In the genomic region with DNA sequence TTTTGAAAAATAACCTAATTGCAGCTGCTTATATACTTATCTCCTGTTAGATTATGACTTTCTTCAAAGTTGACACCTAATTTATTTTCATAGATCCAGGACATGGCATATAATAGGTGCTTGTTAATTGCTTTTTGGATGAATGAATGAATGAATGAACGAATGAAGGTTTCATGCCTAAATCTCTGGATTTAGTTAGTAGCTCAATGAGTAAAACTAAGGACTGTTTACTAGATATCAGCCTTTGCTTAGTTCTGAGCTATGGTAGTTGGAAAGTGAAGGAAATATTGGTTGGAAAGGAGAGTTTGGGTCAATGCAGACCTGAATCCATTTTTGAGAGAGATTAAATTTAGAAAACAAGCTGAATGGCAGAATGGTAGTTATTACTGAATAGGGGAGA, we compare ENCODE assay signal across 30 cellular contexts.
DNase-seq lines count a peak whose midpoint lies in the region; ATAC-seq, FAIRE-seq and TF ChIP-seq lines count a peak whose summit lies in the region.
"Had no signal": no experiment of that assay in that cellular context is flagged by ENCODE, and none has a peak within 500 bp of the region (broad histone marks: within the 10 kb centered on the region; RNA-seq: fewer than 3 reads in every experiment).

No MANE protein-coding gene starts in this region.

- no peaks in the 10 kb centered on the region for H3K4me1 ChIP-seq in GM12878 (ENCODE audit: control insufficient read depth, insufficient read depth, low read length)
- H3K4me1 ChIP-seq in K562 (replicated peaks in 1 of 2; ENCODE audit: control insufficient read depth in 2 of 2, insufficient read depth in 2 of 2, low read length in 2 of 2), result no peaks in the 10 kb centered on the region
- H3K4me1 ChIP-seq: A549; BE2C; BLaER1; BLaER1 treated with 17β-estradiol and CSF1 and Interleukin-3, amounts not matched to agents 10 nM and 100 nM; Caco-2 had no signal

- FAIRE-seq in GM12878 (lab: Jason Lieb, UNC) (no peak), K562 (lab: Jason Lieb, UNC) (no peak)
- FAIRE-seq: A549, D721Med had no signal

- 0% methylated on average over 1 of the region's 1 CpG for WGBS in GM12878 (ENCODE audit: insufficient coverage, insufficient replicate concordance, low lambda C conversion rate, missing lambda C conversion rate)
- WGBS in K562 (ENCODE audit: insufficient coverage, low coverage, missing lambda C conversion rate), result 27% methylated on average over 1 of the region's 1 CpG

- H3K9ac ChIP-seq in GM12878 (ENCODE audit: control insufficient read depth, insufficient read depth, low read length) (no peak overlapping the region), K562 (ENCODE audit: insufficient read depth in 1 of 2, low read depth in 2 of 2, low read length in 2 of 2) (no peak overlapping the region)
- H3K9ac ChIP-seq: BLaER1; BLaER1 treated with 17β-estradiol and CSF1 and Interleukin-3, amounts not matched to agents 10 nM and 100 nM had no signal

- RAD21 ChIA-PET in GM12878 (lab: Charles Lee; ENCODE audit: unreplicated experiment), result no interaction called here

- H2AFZ ChIP-seq in GM12878 (ENCODE audit: control insufficient read depth, low read depth, low read length) (no peak overlapping the region), K562 (ENCODE audit: low read depth, low read length) (no peak overlapping the region; the same call in 1 of the 2 replicates)

- H3K4me3 ChIP-seq in GM12878, result no peak overlapping the region
- no peak overlapping the region for H3K4me3 ChIP-seq in K562
- H3K4me3 ChIP-seq: A549; BLaER1; BLaER1 treated with 17β-estradiol and CSF1 and Interleukin-3, amounts not matched to agents 10 nM and 100 nM had no signal

- TF ChIP-seq CTCF in GM12878 (IDR thresholded peaks at IDR 0.05 in 2 of 3, conservative IDR thresholded peaks at IDR 0.05 in 1 of 3; ENCODE audit: control insufficient read depth in 2 of 3, extremely low read depth in 1 of 3, insufficient read depth in 1 of 3, low read depth in 3 of 3, low read length in 3 of 3) (no peak), K562 (IDR thresholded peaks at IDR 0.05 in 2 of 3, conservative IDR thresholded peaks at IDR 0.05 in 1 of 3; ENCODE audit: insufficient read depth in 2 of 3, low read depth in 1 of 3, low read length in 3 of 3) (no peak), GM13977 (IDR thresholded peaks at IDR 0.05; ENCODE audit: extremely low read depth, insufficient read depth, missing control alignments) (no peak)

- ATAC-seq in GM12878, result no peak
- ATAC-seq in K562, result no peak
- no peak for ATAC-seq in Right ventricle myocardium inferior
- ATAC-seq: A549; CD8-positive, alpha-beta T cell had no signal

- H4K20me1 ChIP-seq in GM12878 (ENCODE audit: control insufficient read depth, insufficient read depth) (no peaks in the 10 kb centered on the region), K562 (replicated peaks; ENCODE audit: control insufficient read depth, insufficient read depth, low read length) (no peaks in the 10 kb centered on the region)
- H4K20me1 ChIP-seq: BLaER1; BLaER1 treated with 17β-estradiol and CSF1 and Interleukin-3, amounts not matched to agents 10 nM and 100 nM had no signal

- no peak for TF ChIP-seq POLR2A in GM12878 (IDR thresholded peaks at IDR 0.05; ENCODE audit: low read depth, low read length)
- no peak for TF ChIP-seq POLR2A in K562 (conservative IDR thresholded peaks at IDR 0.05)

- H3K4me2 ChIP-seq in GM12878 (ENCODE audit: control insufficient read depth, insufficient read depth) (no peak overlapping the region), K562 (ENCODE audit: insufficient read depth, low read length) (no peak overlapping the region)
- H3K4me2 ChIP-seq: A549; BLaER1; BLaER1 treated with 17β-estradiol and CSF1 and Interleukin-3, amounts not matched to agents 10 nM and 100 nM had no signal

- TF ChIP-seq EP300 in GM12878 (IDR thresholded peaks at IDR 0.05; ENCODE audit: borderline replicate concordance in 1 of 2, control insufficient read depth in 1 of 2, low read depth in 2 of 2, low read length in 2 of 2), result no peak
- TF ChIP-seq EP300 in K562 (IDR thresholded peaks at IDR 0.05; ENCODE audit: low read length), result no peak

- in situ Hi-C loops in GM12878 (cut with MboI), result loop anchor here (25.0 kb wide), 1 partner anchor 1141 kb away; no protein-coding TSS in a partner anchor
- in situ Hi-C loops in K562 (cut with MboI), result no loop called here
- in situ Hi-C loops in GM13977 (cut with MboI; ENCODE audit: low pct_unique_long_range_greater_than_20kb, low sequenced_read_pairs, unreplicated experiment), result no loop called here

- H3K79me2 ChIP-seq in GM12878 (ENCODE audit: control insufficient read depth, insufficient read depth, low read length) (no peaks in the 10 kb centered on the region), K562 (ENCODE audit: control insufficient read depth, insufficient read depth, low read length) (no peaks in the 10 kb centered on the region)

- CTCF ChIA-PET in GM12878 (lab: Yijun Ruan, JAX), result interaction anchor here (0.6 kb wide), 1 partner anchor 95 kb away, joined by 3 read pairs; no protein-coding TSS in a partner anchor
- CTCF ChIA-PET in K562 (lab: Yijun Ruan, JAX; ENCODE audit: low intra/inter-chr PET ratio), result no interaction called here

- no peaks in the 10 kb centered on the region for H3K9me3 ChIP-seq in GM12878 (replicated peaks; ENCODE audit: control insufficient read depth, insufficient read depth, low read length)
- no peaks in the 10 kb centered on the region for H3K9me3 ChIP-seq in K562 (replicated peaks; ENCODE audit: control insufficient read depth, insufficient read depth, low read depth, low read length)
- H3K9me3 ChIP-seq: A549, BE2C, BLaER1, Caco-2 had no signal

- BruUV-seq in GM12878 (replicated peaks; lab: Mats Ljungman, UMichigan) (no TSS peak), K562 (replicated peaks; lab: Mats Ljungman, UMichigan) (no TSS peak)

- POLR2A ChIA-PET in GM12878 (lab: Charles Lee), result no interaction called here
- POLR2A ChIA-PET in K562 (lab: Yijun Ruan, JAX), result no interaction called here

- H3K27ac ChIP-seq in GM12878 (ENCODE audit: control insufficient read depth, insufficient read depth) (no peak overlapping the region), K562 (ENCODE audit: extremely low read depth, low read depth, low read length) (no peak overlapping the region)
- H3K27ac ChIP-seq: 22Rv1; A549; BLaER1; BLaER1 treated with 17β-estradiol and CSF1 and Interleukin-3, amounts not matched to agents 10 nM and 100 nM; C4-2B had no signal

- TF ChIP-seq RAD21 in GM12878 (IDR thresholded peaks at IDR 0.05; ENCODE audit: insufficient read depth, low read depth, low read length) (no peak), K562 (CRISPR knock-in tag; conservative IDR thresholded peaks at IDR 0.05 in 1 of 2, IDR thresholded peaks at IDR 0.05 in 1 of 2) (no peak)

- H3K27me3 ChIP-seq in GM12878 (replicated peaks in 1 of 2; ENCODE audit: control insufficient read depth in 2 of 2, insufficient read depth in 2 of 2, low read length in 1 of 2) (no peaks in the 10 kb centered on the region), K562 (ENCODE audit: control insufficient read depth in 2 of 2, insufficient read depth in 2 of 2, low read length in 2 of 2) (no peaks in the 10 kb centered on the region)
- H3K27me3 ChIP-seq: BE2C; BLaER1; BLaER1 treated with 17β-estradiol and CSF1 and Interleukin-3, amounts not matched to agents 10 nM and 100 nM had no signal

- DNase-seq in GM12878 (ENCODE audit: low read depth, low spot score) (no peak), K562 (ENCODE audit: extremely low read depth in 1 of 4, low spot score in 3 of 4) (no peak), Right ventricle myocardium inferior (ENCODE audit: missing footprints) (no peak), GM13977 (ENCODE audit: low spot score) (no peak)
- DNase-seq: 8988T; ACHN; AML-193; BE2C; C1 segment of cervical spinal cord; Caco-2; Calu3; CD4-positive, alpha-beta memory T cell; CD4-positive, alpha-beta T cell; CD4-positive, CD25-positive, alpha-beta regulatory T cell; CD8-positive, alpha-beta memory T cell; CD8-positive, alpha-beta T cell; COR-L47; DMS 273 treated with DMSO at 0.1 percent for 48 hours; DMS153; DMS53; DMS79; DMS79 treated with DMSO at 0.1 percent for 48 hours; DND-41; EL had no signal

- H3K9me1 ChIP-seq in K562 (ENCODE audit: control insufficient read depth, insufficient read depth, low read length), result no peaks in the 10 kb centered on the region

- intact Hi-C loops in GM12878 (cut with micrococcal nuclease; ENCODE audit: unreplicated experiment) (loop anchor here (10.0 kb wide), 2 partner anchors 328 to 388 kb away; no protein-coding TSS in a partner anchor), K562 (cut with micrococcal nuclease) (loop anchor here (10.0 kb wide), 3 partner anchors 318 to 1548 kb away; no protein-coding TSS in a partner anchor), Right ventricle myocardium inferior (cut with DNase I) (loop anchor here (5.0 kb wide), 1 partner anchor 49 kb away; no protein-coding TSS in a partner anchor)

- SMC1A ChIA-PET in GM12878 (lab: Charles Lee; ENCODE audit: uncharacterized antibody, unreplicated experiment), result interaction anchor here (0.7 kb wide), 1 partner anchor 242 kb away, joined by 3 read pairs; no protein-coding TSS in a partner anchor

- H3K36me3 ChIP-seq in GM12878 (ENCODE audit: control insufficient read depth in 2 of 2, insufficient read depth in 2 of 2, low read length in 1 of 2) (no peaks in the 10 kb centered on the region), K562 (ENCODE audit: control insufficient read depth, insufficient read depth, low read length) (no peaks in the 10 kb centered on the region)
- H3K36me3 ChIP-seq: BE2C; BLaER1; BLaER1 treated with 17β-estradiol and CSF1 and Interleukin-3, amounts not matched to agents 10 nM and 100 nM had no signal

TF ChIP-seq in GM12878, 131 proteins besides CTCF, POLR2A, EP300 and RAD21:
- 0 out of 2 replicates have a peak, but pooled peaks have one; percentile 64 for TF ChIP-seq ZNF24 (IDR thresholded peaks at IDR 0.05)
- TF ChIP-seq TCF3 (IDR thresholded peaks at IDR 0.05; ENCODE audit: borderline replicate concordance, insufficient read depth, low read depth, low read length), result no peak

TF ChIP-seq in K562, 482 proteins besides CTCF, POLR2A, EP300 and RAD21:
- TF ChIP-seq, protein P1, sequence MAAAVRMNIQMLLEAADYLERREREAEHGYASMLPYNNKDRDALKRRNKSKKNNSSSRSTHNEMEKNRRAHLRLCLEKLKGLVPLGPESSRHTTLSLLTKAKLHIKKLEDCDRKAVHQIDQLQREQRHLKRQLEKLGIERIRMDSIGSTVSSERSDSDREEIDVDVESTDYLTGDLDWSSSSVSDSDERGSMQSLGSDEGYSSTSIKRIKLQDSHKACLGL (CRISPR knock-in tag; IDR thresholded peaks at IDR 0.05; ENCODE audit: borderline replicate concordance, poor library complexity, severe bottlenecking), result no peak
- TF ChIP-seq ZNF24 (IDR thresholded peaks at IDR 0.05), result peak; percentile 85
